In genomic region chr21:44240842-44241241, GRCh38 we compare ENCODE assay signal across 7 cellular contexts. TPM values are rescaled to one million over a fixed set of nuclear protein-coding genes. Genes with fewer than 3 reads are reported as not detected.
A peak's percentile ranks its signal among the peaks of the same experiment; 100 is the strongest.
DNase-seq lines count a peak whose midpoint lies in the region; ATAC-seq lines count a peak whose summit lies in the region.
"Not testable (repeated sequence)": the region's sequence is repeated elsewhere in the genome, so short reads cannot be mapped to it uniquely, and the experiment has no call there.

TSS of gene ICOSLG (minus strand) at chr21:44240943. CDS start at chr21:44240817, 126 bp downstream.

- H3K4me1 Mint-ChIP-seq in activated T-cell treated with anti-CD3 and anti-CD28 coated beads, Interleukin-2, amount 50 U/mL, for 4 hours (ENCODE audit: low read depth); naive thymus-derived CD8-positive, alpha-beta T cell: not testable (repeated sequence)

- intact Hi-C loops in Right ventricle myocardium superior (cut with DNase I): not testable (repeated sequence)

- POLR2A ChIA-PET in naive thymus-derived CD8-positive, alpha-beta T cell (lab: Charles Lee): not testable (repeated sequence)

- H3K27me3 Mint-ChIP-seq in activated T-cell treated with anti-CD3 and anti-CD28 coated beads, Interleukin-2, amount 50 U/mL, for 4 hours (ENCODE audit: low read depth); naive thymus-derived CD8-positive, alpha-beta T cell: not testable (repeated sequence)

- H3K27ac Mint-ChIP-seq in naive thymus-derived CD8-positive, alpha-beta T cell: not testable (repeated sequence)

- ATAC-seq in GM18907 (IDR thresholded peaks at IDR 0.05; ENCODE audit: unreplicated experiment): peak; percentile 44
- peak; percentile 34 for ATAC-seq in GM21529 (IDR thresholded peaks at IDR 0.05; ENCODE audit: unreplicated experiment)
- peak; percentile 32 for ATAC-seq in HG02870 (IDR thresholded peaks at IDR 0.05; ENCODE audit: unreplicated experiment)
- ATAC-seq in HG03571 (IDR thresholded peaks at IDR 0.05; ENCODE audit: unreplicated experiment): peak; percentile 33
- peak; percentile 63 to 68 for ATAC-seq in activated T-cell treated with anti-CD3 and anti-CD28 coated beads, Interleukin-2, amount 50 U/mL, for 4 hours
- peak; percentile 90 for ATAC-seq in Right ventricle myocardium superior (ENCODE audit: poor library complexity)
- peak; percentile 42 to 55 for ATAC-seq in naive thymus-derived CD8-positive, alpha-beta T cell

- not testable (repeated sequence) for H3K4me3 Mint-ChIP-seq in activated T-cell treated with anti-CD3 and anti-CD28 coated beads, Interleukin-2, amount 50 U/mL, for 4 hours; naive thymus-derived CD8-positive, alpha-beta T cell

- not testable (repeated sequence) for H3K9me3 Mint-ChIP-seq in activated T-cell treated with anti-CD3 and anti-CD28 coated beads, Interleukin-2, amount 50 U/mL, for 4 hours; naive thymus-derived CD8-positive, alpha-beta T cell

- DNase-seq in activated T-cell treated with anti-CD3 and anti-CD28 coated beads, Interleukin-2, amount 50 U/mL, for 4 hours; Right ventricle myocardium superior; naive thymus-derived CD8-positive, alpha-beta T cell: not testable (repeated sequence)

- not testable (repeated sequence) for H3K36me3 Mint-ChIP-seq in activated T-cell treated with anti-CD3 and anti-CD28 coated beads, Interleukin-2, amount 50 U/mL, for 4 hours (ENCODE audit: insufficient read depth); naive thymus-derived CD8-positive, alpha-beta T cell

RNA-seq across cellular contexts. Expression of gene ICOSLG, which starts in this region (rescaled TPM):
- total RNA-seq in activated T-cell treated with anti-CD3 and anti-CD28 coated beads, Interleukin-2, amount 50 U/mL, for 4 hours: 1 to 10 TPM; 2.4 to 3.6 (median 2.9) TPM
- 4.3 TPM for total RNA-seq in Right ventricle myocardium superior
- total RNA-seq in naive thymus-derived CD8-positive, alpha-beta T cell: 1 to 10 TPM; 5.4 to 5.8 TPM
- 1 to 10 TPM in 1 of 3 donors, under 1 TPM in 2; 0.19 to 1.7 (median 0.49) TPM for polyA plus RNA-seq in naive thymus-derived CD8-positive, alpha-beta T cell

Comparison
In these comparisons a context has a peak if more than half of its experiments do, and no peak if none do; other contexts are left out.
1. ATAC-seq: peak in every context shown above with its lines; median percentile 90 in Right ventricle myocardium superior; 66 in activated T-cell treated with anti-CD3 and anti-CD28 coated beads, Interleukin-2, amount 50 U/mL, for 4 hours; 48 in naive thymus-derived CD8-positive, alpha-beta T cell; 44 in GM18907; 34 in GM21529; 33 in HG03571; 32 in HG02870.